In genomic region chr21:46052703-46053651, GRCh38 we compare ENCODE assay signal across 9 cellular contexts. TPM values are rescaled to one million over a fixed set of nuclear protein-coding genes. Genes with fewer than 3 reads are reported as not detected.
A peak's percentile ranks its signal among the peaks of the same experiment; 100 is the strongest.
DNase-seq lines count a peak whose midpoint lies in the region; ATAC-seq lines count a peak whose summit lies in the region.
"Had no signal": no experiment of that assay in that cellular context is flagged by ENCODE, and none has a peak within 500 bp of the region (broad histone marks: within the 10 kb centered on the region; RNA-seq: fewer than 3 reads in every experiment).

No MANE protein-coding gene starts in this region.

- H3K9ac ChIP-seq in mesendoderm (ENCODE audit: low read length) = no peak overlapping the region

- H3K18ac ChIP-seq in mesendoderm (ENCODE audit: low read length) = no peak overlapping the region

- no peak overlapping the region for H3K23ac ChIP-seq in mesendoderm (ENCODE audit: low read length)

- no peaks in the 10 kb centered on the region for H3K79me1 ChIP-seq in mesendoderm (ENCODE audit: low read length)

- no peaks in the 10 kb centered on the region for H3K36me3 ChIP-seq in mesendoderm (ENCODE audit: control insufficient read depth, insufficient read depth, low read length)

- no peak overlapping the region for H2AK5ac ChIP-seq in mesendoderm (ENCODE audit: low read length)

- no peaks in the 10 kb centered on the region for H3K79me2 ChIP-seq in mesendoderm (ENCODE audit: control insufficient read depth, insufficient read depth, low read length)

- DNase-seq in DMS79 treated with DMSO at 0.1 percent for 48 hours (lab: John Stamatoyannopoulos, UW) (peak; percentile 3), DMS79 (lab: John Stamatoyannopoulos, UW) (no peak), activated gamma-delta T cell (lab: John Stamatoyannopoulos, UW) (peak; percentile 45), mesendoderm (peak; percentile 49), Ammon's horn (ENCODE audit: low spot score) (no peak), amygdala (lab: John Stamatoyannopoulos, UW) (no peak)
- peak; percentile 57 to 72 for DNase-seq in stimulated activated CD8-positive, alpha-beta memory T cell treated with anti-CD3 and anti-CD28 coated beads, Interleukin-7, amount 100 ng/mL, for 48 hours (ENCODE audit: extremely low read depth in 1 of 2, low read depth in 1 of 2)

- no peak overlapping the region for H2BK120ac ChIP-seq in mesendoderm (ENCODE audit: low read depth, low read length)

- H4K8ac ChIP-seq in mesendoderm (ENCODE audit: low read depth, low read length) = no peak overlapping the region

- no peak overlapping the region for H3K4ac ChIP-seq in mesendoderm (ENCODE audit: low read depth, low read length)

- peak overlapping the region; percentile 37 for H3K56ac ChIP-seq in mesendoderm (ENCODE audit: low read length)

- H3K4me2 ChIP-seq in mesendoderm (ENCODE audit: low read length) = no peak overlapping the region

- no peak overlapping the region for H4K5ac ChIP-seq in mesendoderm (ENCODE audit: low read length)

- WGBS in mesendoderm (ENCODE audit: extremely low coverage, insufficient coverage, low lambda C conversion rate) = no CpG with 5 or more reads among the region's 31 CpGs

- no peak overlapping the region for H2BK5ac ChIP-seq in mesendoderm (ENCODE audit: low read length)

- H3K4me3 ChIP-seq in mesendoderm (ENCODE audit: low read length) = no peak overlapping the region

- no peaks in the 10 kb centered on the region for H3K27me3 ChIP-seq in mesendoderm (ENCODE audit: insufficient read depth, low read length, poor library complexity)

- H2BK15ac ChIP-seq in mesendoderm (replicated peaks; ENCODE audit: low read depth) = no peak overlapping the region

- H3K4me1 ChIP-seq in mesendoderm (ENCODE audit: control insufficient read depth, low read depth, low read length) = peaks cover 8% of the 10 kb centered on the region

- no peak overlapping the region for H3K27ac ChIP-seq in mesendoderm (ENCODE audit: low read depth, low read length)
- H3K27ac ChIP-seq: 22Rv1 had no signal

- no peak for ATAC-seq in HG02623 (IDR thresholded peaks at IDR 0.05; ENCODE audit: unreplicated experiment)

RNA-seq across cellular contexts. Expression of gene COL6A2, which starts 44.9 kb away (rescaled TPM):
- 67.9 TPM for polyA plus RNA-seq in mesendoderm (2013, experiment 1 of 2)
- 67.5 TPM for polyA plus RNA-seq in mesendoderm (2013, experiment 2 of 2)

Comparison
In these comparisons a context has a peak if more than half of its experiments do, and no peak if none do; other contexts are left out.
1. DNase-seq: peak in DMS79 treated with DMSO at 0.1 percent for 48 hours (single experiment), activated gamma-delta T cell (single experiment), mesendoderm (single experiment) and stimulated activated CD8-positive, alpha-beta memory T cell treated with anti-CD3 and anti-CD28 coated beads, Interleukin-7, amount 100 ng/mL, for 48 hours (2 of 2); none in DMS79 (single experiment), Ammon's horn (single experiment) and amygdala (0 of 56).